In genomic region chr17:41606930-41607329, GRCh38 we compare ENCODE assay signal across 11 cellular contexts. TPM values are rescaled to one million over a fixed set of nuclear protein-coding genes. Genes with fewer than 3 reads are reported as not detected.
"Had no signal": no experiment of that assay in that cellular context is flagged by ENCODE, and none has a peak within 500 bp of the region (broad histone marks: within the 10 kb centered on the region; RNA-seq: fewer than 3 reads in every experiment).

No MANE protein-coding gene starts in this region.

RNA-seq across cellular contexts. Expression of gene KRT16, which starts 5.6 kb away (rescaled TPM):
- total RNA-seq: OCI-LY7, Peyer's patch, Right ventricle myocardium inferior, Right ventricle myocardium superior, SK-MEL-5, T-cell had no signal
- polyA plus RNA-seq: SK-N-SH had no signal

RNA-seq across cellular contexts. Expression of gene KRT17, which starts 17.4 kb away (rescaled TPM):
- total RNA-seq: Right ventricle myocardium inferior, Right ventricle myocardium superior, SK-MEL-5, T-cell had no signal

RNA-seq across cellular contexts. Expression of gene KRT14, which starts 20.2 kb away (rescaled TPM):
- total RNA-seq: Right ventricle myocardium inferior, Right ventricle myocardium superior, RPMI7951, SJCRH30, SK-MEL-5, T-cell had no signal
- polyA plus RNA-seq: SK-N-SH had no signal

RNA-seq across cellular contexts. Expression of gene KRT9, which starts 35.1 kb away (rescaled TPM):
- total RNA-seq: OCI-LY7, PC-3, Peyer's patch, Right ventricle myocardium inferior, Right ventricle myocardium superior, RPMI7951, SJCRH30, SJSA1, SK-MEL-5, T-cell had no signal
- polyA plus RNA-seq: SK-N-SH had no signal
